In genomic region chr2:236286866-236287545, GRCh38 we compare ENCODE assay signal across 14 cellular contexts. TPM values are rescaled to one million over a fixed set of nuclear protein-coding genes. Genes with fewer than 3 reads are reported as not detected.
DNase-seq lines count a peak whose midpoint lies in the region; ATAC-seq and TF ChIP-seq lines count a peak whose summit lies in the region.
"Had no signal": no experiment of that assay in that cellular context is flagged by ENCODE, and none has a peak within 500 bp of the region (broad histone marks: within the 10 kb centered on the region; RNA-seq: fewer than 3 reads in every experiment).

No MANE protein-coding gene starts in this region.

- no peaks in the 10 kb centered on the region for H4K20me1 ChIP-seq in HCT116 (ENCODE audit: insufficient read depth)

- H3K4me1 ChIP-seq in HCT116 (ENCODE audit: control insufficient read depth in 1 of 2, insufficient read depth in 2 of 2, low read length in 2 of 2): peaks cover 0 to 14% of the 10 kb centered on the region in 2 experiments; a peak in 2 of 4 replicates

- CTCF ChIA-PET in HCT116 (lab: Charles Lee): no interaction called here

- H3K4me2 ChIP-seq in HCT116 (ENCODE audit: low read length): peak overlapping the region; percentile 34

- H3K27ac ChIP-seq in HCT116 (ENCODE audit: low read depth, low read length): no peak overlapping the region
- H3K27ac ChIP-seq: thoracic aorta had no signal

- TF ChIP-seq CTCF in HCT116 (IDR thresholded peaks at IDR 0.05 in 2 of 3, conservative IDR thresholded peaks at IDR 0.05 in 1 of 3; ENCODE audit: borderline replicate concordance in 1 of 3, insufficient read depth in 1 of 3, low read depth in 2 of 3, low read length in 2 of 3): no peak

- BruUV-seq in HCT116 (replicated peaks; lab: Mats Ljungman, UMichigan): no TSS peak

- H3K4me3 ChIP-seq in HCT116 (replicated peaks in 1 of 2; ENCODE audit: low read depth in 1 of 2, low read length in 2 of 2): no peak overlapping the region; a peak in 1 of 4 replicates
- H3K4me3 ChIP-seq: thoracic aorta had no signal

- no peaks in the 10 kb centered on the region for H3K79me2 ChIP-seq in HCT116 (ENCODE audit: insufficient read depth, low read length)

- POLR2A ChIA-PET in HCT116 (lab: Charles Lee): no interaction called here

- TF ChIP-seq POLR2A in HCT116 (IDR thresholded peaks at IDR 0.05; ENCODE audit: borderline replicate concordance, extremely low read depth, insufficient read depth, insufficient read length): no peak

- H3K27me3 ChIP-seq in HCT116 (ENCODE audit: insufficient read depth, low read length): no peaks in the 10 kb centered on the region

- no peaks in the 10 kb centered on the region for H3K9me2 ChIP-seq in HCT116 (ENCODE audit: insufficient read depth)

- RAD21 ChIA-PET in HCT116 (lab: Charles Lee; ENCODE audit: low non-redundant PET in 1 of 2, low total read pairs in 2 of 2, uncharacterized antibody in 2 of 2, unreplicated experiment in 2 of 2): no interaction called here

- no peak overlapping the region for H2AFZ ChIP-seq in HCT116 (ENCODE audit: low read depth, low read length, poor library complexity, severe bottlenecking)

- H3K9ac ChIP-seq in HCT116 (ENCODE audit: low read length): no peak overlapping the region

- no peaks in the 10 kb centered on the region for H3K36me3 ChIP-seq in HCT116 (ENCODE audit: control insufficient read depth in 1 of 2, insufficient read depth in 2 of 2, low read length in 2 of 2)
- H3K36me3 ChIP-seq: thoracic aorta had no signal

- no peaks in the 10 kb centered on the region for H3K9me3 ChIP-seq in HCT116 (ENCODE audit: control insufficient read depth in 1 of 2, insufficient read depth in 1 of 2, low read depth in 1 of 2, low read length in 2 of 2)
- H3K9me3 ChIP-seq: thoracic aorta had no signal

- intact Hi-C loops in HCT116 (cut with micrococcal nuclease): no loop called here

- peak; percentile 66 for ATAC-seq in HCT116
- no peak for ATAC-seq in HG03196 (IDR thresholded peaks at IDR 0.05; ENCODE audit: unreplicated experiment)
- ATAC-seq: esophagus mucosa had no signal

- DNase-seq in A172 (ENCODE audit: low spot score): peak; percentile 80
- no peak for DNase-seq in HCT116 (ENCODE audit: low read depth, low spot score)
- peak; percentile 55 for DNase-seq in T1000 (lab: John Stamatoyannopoulos, UW)
- DNase-seq in islet precursor cell: peak; percentile 85
- no peak for DNase-seq in NCI-H187 treated with DMSO at 0.1 percent for 48 hours (lab: John Stamatoyannopoulos, UW)
- no peak for DNase-seq in 8988T
- no peak for DNase-seq in stimulated activated CD4-positive, alpha-beta T cell treated with anti-CD3 and anti-CD28 coated beads, Interleukin-15, amount 100 ng/mL, for 24 hours
- DNase-seq: NCI-H2081, SHP77 had no signal

- no peak for TF ChIP-seq RAD21 in HCT116 (IDR thresholded peaks at IDR 0.05; ENCODE audit: low read depth)

TF ChIP-seq in HCT116, 20 proteins besides CTCF, POLR2A, EP300 and RAD21:
- TF ChIP-seq ATF3 (IDR thresholded peaks at IDR 0.05) (no peak), ELF1 (IDR thresholded peaks at IDR 0.05; ENCODE audit: borderline replicate concordance, low read depth) (no peak), FOSL1 (IDR thresholded peaks at IDR 0.05; ENCODE audit: low read depth) (peak; percentile 22; the same call in 1 of the 2 replicates), TCF7L2 (IDR thresholded peaks at IDR 0.05; ENCODE audit: borderline replicate concordance, extremely low read depth, insufficient read depth, insufficient read length) (no peak), ZBTB33 (IDR thresholded peaks at IDR 0.05; ENCODE audit: extremely low read depth, insufficient replicate concordance, low read length) (no peak), POLR2AphosphoS5 (IDR thresholded peaks at IDR 0.05; ENCODE audit: low read depth, low read length) (no peak), CEBPB (IDR thresholded peaks at IDR 0.05; ENCODE audit: low read depth) (peak; percentile 59; the same call in 1 of the 2 replicates), EGR1 (IDR thresholded peaks at IDR 0.05; ENCODE audit: low read depth) (no peak), MAX (IDR thresholded peaks at IDR 0.05) (peak; percentile 19; the same call in 1 of the 2 replicates), EZH2 (IDR thresholded peaks at IDR 0.05) (no peak), EZH2phosphoT487 (IDR thresholded peaks at IDR 0.05; ENCODE audit: borderline replicate concordance) (no peak), REST (IDR thresholded peaks at IDR 0.05; ENCODE audit: low read depth) (no peak), ZFX (IDR thresholded peaks at IDR 0.05) (no peak), CBX3 (IDR thresholded peaks at IDR 0.05; ENCODE audit: low read depth) (no peak), SIN3A (IDR thresholded peaks at IDR 0.05; ENCODE audit: low read depth) (no peak), ZNF274 (IDR thresholded peaks at IDR 0.05; ENCODE audit: low read depth, low read length) (no peak), JUND (IDR thresholded peaks at IDR 0.05) (no peak)

RNA-seq across cellular contexts. Expression of gene ASB18, which starts 22.8 kb away (rescaled TPM):
- not detected in 2 replicates for total RNA-seq in A172 (2014; rRNA removed; shearing (Covaris generic))
- not detected for total RNA-seq in HCT116 (2021; ENCODE audit: unreplicated experiment)
- 0.17 and 0.30 TPM in 2 replicates for polyA plus RNA-seq in HCT116 (2012)
- total RNA-seq: activated CD8-positive, alpha-beta memory T cell treated with anti-CD3 and anti-CD28 coated beads for 36 hours; esophagus mucosa; omental fat pad; thoracic aorta had no signal

Comparison
In these comparisons a context has a peak if more than half of its experiments do, and no peak if none do; other contexts are left out.
1. DNase-seq: peak in A172 (single experiment), T1000 (single experiment) and islet precursor cell (single experiment); none in HCT116 (single experiment), NCI-H187 treated with DMSO at 0.1 percent for 48 hours (single experiment), 8988T (single experiment) and stimulated activated CD4-positive, alpha-beta T cell treated with anti-CD3 and anti-CD28 coated beads, Interleukin-15, amount 100 ng/mL, for 24 hours (single experiment).